21 cellular contexts compared by ENCODE assay signal in genomic region chr6:114404339-114404955, GRCh38.
DNase-seq lines count a peak whose midpoint lies in the region; ATAC-seq, FAIRE-seq and TF ChIP-seq lines count a peak whose summit lies in the region.
"Had no signal": no experiment of that assay in that cellular context is flagged by ENCODE, and none has a peak within 500 bp of the region (broad histone marks: within the 10 kb centered on the region; RNA-seq: fewer than 3 reads in every experiment).

No MANE protein-coding gene starts in this region.

- 0 out of 3 replicates have a peak, but pooled peaks of 1 of the 2 experiments have one; percentile 21 for TF ChIP-seq POLR2A in H1 (IDR thresholded peaks at IDR 0.05; ENCODE audit: control extremely low read depth in 1 of 2, low read depth in 2 of 2, low read length in 2 of 2)

- TF ChIP-seq EP300 in H1 (IDR thresholded peaks at IDR 0.05; ENCODE audit: borderline replicate concordance in 1 of 2, low read depth in 2 of 2, low read length in 2 of 2), result no peak

- H2BK5ac ChIP-seq in H1 (ENCODE audit: low read depth, low read length), result no peak overlapping the region

- no peak overlapping the region for H2AFZ ChIP-seq in H1 (ENCODE audit: low read length)
- no peak overlapping the region for H2AFZ ChIP-seq in OCI-LY7 (ENCODE audit: low read length)

- FAIRE-seq in H1 (lab: Jason Lieb, UNC), result peak; percentile 28
- FAIRE-seq: A549, GM12878, GM19239, K562 had no signal

- no peak overlapping the region for H3K27ac Mint-ChIP-seq in stimulated activated memory B cell treated with anti-CD40 and anti-IgM and Interleukin-4, amounts not matched to agents 10 μg/mL and 1 μg/mL and 100 μg/mL, for 72 hours
- H3K27ac Mint-ChIP-seq: CD4-positive, alpha-beta T cell had no signal

- no peak overlapping the region for H3K23ac ChIP-seq in H1 (ENCODE audit: insufficient read length)

- no peak overlapping the region for H2BK15ac ChIP-seq in H1 (ENCODE audit: low read length)

- no peaks in the 10 kb centered on the region for H3K27me3 ChIP-seq in H1 (replicated peaks in 1 of 4; ENCODE audit: control insufficient read depth in 3 of 4, extremely low read depth in 1 of 4, insufficient read depth in 3 of 4, low read length in 3 of 4)

- no peaks in the 10 kb centered on the region for H3K9me3 Mint-ChIP-seq in stimulated activated memory B cell treated with anti-CD40 and anti-IgM and Interleukin-4, amounts not matched to agents 10 μg/mL and 1 μg/mL and 100 μg/mL, for 72 hours
- H3K9me3 Mint-ChIP-seq: CD4-positive, alpha-beta T cell had no signal

- H3K9ac ChIP-seq in H1 (replicated peaks in 1 of 4; ENCODE audit: extremely low read depth in 1 of 4, low read depth in 3 of 4, low read length in 3 of 4), result no peak overlapping the region

- H2AK5ac ChIP-seq in H1 (ENCODE audit: low read depth, low read length), result no peak overlapping the region

- TF ChIP-seq RAD21 in H1 (IDR thresholded peaks at IDR 0.05 in 1 of 2, conservative IDR thresholded peaks at IDR 0.05 in 1 of 2; ENCODE audit: low read depth in 2 of 2, low read length in 2 of 2), result no peak

- H4K5ac ChIP-seq in H1 (ENCODE audit: insufficient read length, low read depth, low read length), result no peak overlapping the region

- H3K14ac ChIP-seq in H1 (ENCODE audit: insufficient read length), result no peak overlapping the region

- no peak overlapping the region for H3K56ac ChIP-seq in H1 (replicated peaks; ENCODE audit: insufficient read length, low read depth, low read length)

- POLR2A ChIA-PET in H1 (lab: Charles Lee; ENCODE audit: partially characterized antibody) (interaction anchor here (0.6 to 9.7 kb wide), 13 partner anchors 9 to 1703 kb away, joined by 3 to 74 read pairs (median 6); partner anchors contain the start of gene HS3ST5), OCI-LY7 (lab: Charles Lee) (interaction anchor here (0.6 kb wide), 2 partner anchors 18 to 495 kb away, joined by 3 to 7 read pairs; no protein-coding TSS in a partner anchor)

- DNase-seq in DMS 273 (lab: John Stamatoyannopoulos, UW; ENCODE audit: unreplicated experiment), result peak; percentile 5
- DNase-seq in DMS 273 treated with DMSO at 0.1 percent for 48 hours (lab: John Stamatoyannopoulos, UW), result no peak
- peak; percentile 87 for DNase-seq in NCI-H524 treated with DMSO at 0.1 percent for 48 hours (lab: John Stamatoyannopoulos, UW)
- no peak for DNase-seq in H1 (ENCODE audit: low read depth in 1 of 2, low spot score in 2 of 2)
- no peak for DNase-seq in GM19240 (ENCODE audit: insufficient read length, low spot score)
- DNase-seq in coronary artery (ENCODE audit: low spot score), result no peak
- DNase-seq in OCI-LY7 (ENCODE audit: low spot score), result no peak
- DNase-seq: AML-193; CD4-positive, alpha-beta T cell; DMS53; DND-41; EL; IMR-90 had no signal

- H3K4me3 Mint-ChIP-seq in stimulated activated memory B cell treated with anti-CD40 and anti-IgM and Interleukin-4, amounts not matched to agents 10 μg/mL and 1 μg/mL and 100 μg/mL, for 72 hours, result no peak overlapping the region
- H3K4me3 Mint-ChIP-seq: CD4-positive, alpha-beta T cell had no signal

- H2BK20ac ChIP-seq in H1 (ENCODE audit: low read length), result no peak overlapping the region

- intact Hi-C loops in OCI-LY7 (cut with micrococcal nuclease; ENCODE audit: unreplicated experiment), result no loop called here

- no peaks in the 10 kb centered on the region for H3K79me1 ChIP-seq in H1 (ENCODE audit: low read depth, low read length)

- H3K79me2 ChIP-seq in H1 (ENCODE audit: control insufficient read depth in 1 of 2, insufficient read depth in 2 of 2, low read length in 2 of 2) (no peaks in the 10 kb centered on the region), OCI-LY7 (ENCODE audit: insufficient read depth, low read depth, low read length) (no peaks in the 10 kb centered on the region)

- no peak overlapping the region for H3K4me2 ChIP-seq in H1 (ENCODE audit: insufficient read depth in 1 of 2, low read depth in 2 of 2, low read length in 2 of 2)
- H3K4me2 ChIP-seq in OCI-LY7 (ENCODE audit: low read length), result no peak overlapping the region
- H3K4me2 ChIP-seq: A549 had no signal

- H3K36me3 ChIP-seq in H1 (ENCODE audit: control insufficient read depth in 2 of 4, insufficient read depth in 4 of 4, low read length in 3 of 4), result peaks cover 0 to 17% (median 3%) of the 10 kb centered on the region in 4 experiments; a peak in 3 of 8 replicates
- H3K36me3 ChIP-seq in OCI-LY7 (ENCODE audit: insufficient read depth, low read length), result no peaks in the 10 kb centered on the region
- H3K36me3 ChIP-seq: HAP-1 had no signal

- no peak overlapping the region for H3K27ac ChIP-seq in H1 (ENCODE audit: low read depth, low read length)
- no peak overlapping the region for H3K27ac ChIP-seq in coronary artery
- no peak overlapping the region for H3K27ac ChIP-seq in OCI-LY7 (ENCODE audit: low read depth, low read length, poor library complexity, severe bottlenecking)
- H3K27ac ChIP-seq: 22Rv1, A549, C4-2B had no signal

- no peaks in the 10 kb centered on the region for H3K9me3 ChIP-seq in H1 (ENCODE audit: insufficient read depth in 2 of 2, low read depth in 1 of 2, low read length in 1 of 2)
- H3K9me3 ChIP-seq in OCI-LY7 (ENCODE audit: low read length), result no peaks in the 10 kb centered on the region
- H3K9me3 ChIP-seq: A549, HAP-1 had no signal

- no TSS peak for BruUV-seq in OCI-LY7 (replicated peaks; lab: Mats Ljungman, UMichigan)

- TF ChIP-seq CTCF in H1 (IDR thresholded peaks at IDR 0.05; ENCODE audit: control extremely low read depth in 1 of 3, insufficient read depth in 1 of 3, low read depth in 1 of 3, low read length in 3 of 3) (no peak), coronary artery (IDR thresholded peaks at IDR 0.05) (no peak), OCI-LY7 (conservative IDR thresholded peaks at IDR 0.05; ENCODE audit: low read length) (no peak)

- H4K91ac ChIP-seq in H1 (replicated peaks; ENCODE audit: insufficient read length, low read length), result no peak overlapping the region

- H3K4me1 ChIP-seq in H1 (replicated peaks in 1 of 4; ENCODE audit: control insufficient read depth in 3 of 4, insufficient read depth in 4 of 4, low read length in 3 of 4) (peaks cover 0 to 6% (median 2%) of the 10 kb centered on the region in 4 experiments; a peak in 4 of 7 replicates), OCI-LY7 (ENCODE audit: insufficient read depth, low read length, poor library complexity, severe bottlenecking) (no peaks in the 10 kb centered on the region)
- H3K4me1 ChIP-seq: A549 had no signal

- no peak overlapping the region for H3K18ac ChIP-seq in H1 (ENCODE audit: extremely low read depth, low read length)

- H2BK12ac ChIP-seq in H1 (ENCODE audit: low read depth, low read length), result no peak overlapping the region

- no peaks in the 10 kb centered on the region for H3K23me2 ChIP-seq in H1 (ENCODE audit: low read depth, low read length)

- H3K4ac ChIP-seq in H1 (replicated peaks; ENCODE audit: insufficient read length, low read depth, low read length), result no peak overlapping the region

- no peaks in the 10 kb centered on the region for H3K27me3 Mint-ChIP-seq in stimulated activated memory B cell treated with anti-CD40 and anti-IgM and Interleukin-4, amounts not matched to agents 10 μg/mL and 1 μg/mL and 100 μg/mL, for 72 hours
- H3K27me3 Mint-ChIP-seq: CD4-positive, alpha-beta T cell had no signal

- CTCF ChIA-PET in H1 (lab: Charles Lee; ENCODE audit: partially characterized antibody), result interaction anchor here (0.6 to 1.3 kb wide), 6 partner anchors 15 to 113 kb away, joined by 3 to 4 read pairs (median 3); no protein-coding TSS in a partner anchor
- CTCF ChIA-PET in OCI-LY7 (lab: Charles Lee; ENCODE audit: unreplicated experiment), result no interaction called here

- no peaks in the 10 kb centered on the region for H3K9me2 ChIP-seq in OCI-LY7 (ENCODE audit: insufficient read depth, low read length)

- ATAC-seq in stimulated activated memory B cell treated with anti-CD40 and anti-IgM and Interleukin-4, amounts not matched to agents 10 μg/mL and 1 μg/mL and 100 μg/mL, for 72 hours, result peak; percentile 54
- ATAC-seq: A549, GM12878, K562 had no signal

- H4K20me1 ChIP-seq in H1 (replicated peaks in 1 of 2; ENCODE audit: control insufficient read depth in 1 of 2, insufficient read depth in 2 of 2, low read length in 2 of 2), result no peaks in the 10 kb centered on the region
- no peaks in the 10 kb centered on the region for H4K20me1 ChIP-seq in OCI-LY7 (ENCODE audit: insufficient read depth, low read length)

- no peak overlapping the region for H4K8ac ChIP-seq in H1 (ENCODE audit: extremely low read depth, insufficient read depth, low read length)

- H3K4me3 ChIP-seq in H1 (ENCODE audit: extremely low read depth in 1 of 4, insufficient read depth in 2 of 4, low read depth in 3 of 4, low read length in 4 of 4), result no peak overlapping the region
- H3K4me3 ChIP-seq in coronary artery, result no peak overlapping the region
- H3K4me3 ChIP-seq in OCI-LY7 (ENCODE audit: low read depth, low read length, poor library complexity, severe bottlenecking), result no peak overlapping the region
- H3K4me3 ChIP-seq: A549, GM12878, HAP-1, K562 had no signal

- H2BK120ac ChIP-seq in H1 (replicated peaks; ENCODE audit: low read depth, low read length), result no peak overlapping the region

- 75% methylated on average over 1 of the region's 1 CpG; no CpG with 5 or more reads in 1 of the 2 experiments for WGBS in H1 (ENCODE audit: extremely low coverage in 1 of 2, insufficient coverage in 1 of 2, insufficient read length in 1 of 2, insufficient replicate concordance in 2 of 2, low coverage in 1 of 2, low lambda C conversion rate in 2 of 2, missing lambda C conversion rate in 1 of 2), 2 experiments

- no peaks in the 10 kb centered on the region for H3K4me1 Mint-ChIP-seq in stimulated activated memory B cell treated with anti-CD40 and anti-IgM and Interleukin-4, amounts not matched to agents 10 μg/mL and 1 μg/mL and 100 μg/mL, for 72 hours

- H3K36me3 Mint-ChIP-seq in stimulated activated memory B cell treated with anti-CD40 and anti-IgM and Interleukin-4, amounts not matched to agents 10 μg/mL and 1 μg/mL and 100 μg/mL, for 72 hours, result no peaks in the 10 kb centered on the region

Comparison
In these comparisons a context has a peak if more than half of its experiments do, and no peak if none do; other contexts are left out.
1. DNase-seq: peak in DMS 273 (single experiment) and NCI-H524 treated with DMSO at 0.1 percent for 48 hours (single experiment); none in DMS 273 treated with DMSO at 0.1 percent for 48 hours (single experiment), H1 (0 of 2), GM19240 (single experiment), coronary artery (single experiment) and OCI-LY7 (single experiment).